Comparison of ENCODE assay signal across 10 cellular contexts in the genomic region with DNA sequence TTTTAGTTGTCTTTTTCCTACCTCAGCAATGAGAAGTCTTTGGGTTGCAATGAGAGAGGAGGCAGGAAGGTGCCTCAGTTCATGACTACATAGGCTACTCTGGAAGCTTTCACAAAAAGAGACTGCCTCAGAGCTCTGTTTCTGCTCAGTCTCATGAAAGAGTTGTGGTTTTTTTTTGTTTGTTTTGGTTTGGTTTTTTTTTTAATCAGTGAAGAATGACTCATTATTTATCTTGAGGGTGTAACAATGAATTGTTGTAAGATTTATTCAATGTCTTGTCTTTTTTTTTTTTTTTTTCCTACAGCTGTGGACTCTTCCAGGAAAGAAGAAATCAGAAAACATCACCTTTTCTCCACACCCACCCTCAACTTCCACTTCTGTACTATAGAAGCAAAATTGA.
DNase-seq lines count a peak whose midpoint lies in the region; ATAC-seq, FAIRE-seq and TF ChIP-seq lines count a peak whose summit lies in the region.
"Had no signal": no experiment of that assay in that cellular context is flagged by ENCODE, and none has a peak within 500 bp of the region (broad histone marks: within the 10 kb centered on the region; RNA-seq: fewer than 3 reads in every experiment).

No MANE protein-coding gene starts in this region.

- no peak overlapping the region for H3K4me2 ChIP-seq in HepG2 (ENCODE audit: low read depth, low read length)
- H3K4me2 ChIP-seq: hepatocyte had no signal

- no peak for FAIRE-seq in HepG2 (lab: Jason Lieb, UNC)

- peaks cover 2 to 18% (median 9%) of the 10 kb centered on the region in 4 donors for H3K4me1 ChIP-seq in liver (ENCODE audit: control insufficient read depth in 4 of 4, insufficient read depth in 4 of 4, low read length in 3 of 4)
- H3K4me1 ChIP-seq in HepG2 (ENCODE audit: insufficient read depth, low read length), result peaks cover 9% of the 10 kb centered on the region

- in situ Hi-C loops in HepG2 (cut with HindIII; ENCODE audit: extremely low pct_ligation_motif_present, low pct_unique_long_range_greater_than_20kb), result no loop called here

- TF ChIP-seq CTCF in liver (IDR thresholded peaks at IDR 0.05; ENCODE audit: low read depth, low read length, missing input control), result no peak
- TF ChIP-seq CTCF in HepG2 (CRISPR knock-in tag; IDR thresholded peaks at IDR 0.05), result no peak
- no peak for TF ChIP-seq CTCF in dorsolateral prefrontal cortex (IDR thresholded peaks at IDR 0.05 in 54 of 56, conservative IDR thresholded peaks at IDR 0.05 in 2 of 56; ENCODE audit: low read depth in 1 of 56, partially characterized antibody in 56 of 56)

- intact Hi-C loops in HepG2 (cut with micrococcal nuclease; ENCODE audit: unreplicated experiment), result no loop called here
- intact Hi-C loops in dorsolateral prefrontal cortex (cut with DNase I), result no loop called here

- H3K4me3 ChIP-seq in liver (ENCODE audit: low read depth in 1 of 3, low read length in 3 of 3) (no peak overlapping the region), HepG2 (replicated peaks in 1 of 3; ENCODE audit: insufficient read depth in 1 of 3, low read depth in 2 of 3, low read length in 3 of 3) (no peak overlapping the region), dorsolateral prefrontal cortex (no peak overlapping the region)
- H3K4me3 ChIP-seq: hepatocyte had no signal

- TF ChIP-seq RAD21 in liver (IDR thresholded peaks at IDR 0.05) (no peak), HepG2 (CRISPR knock-in tag; IDR thresholded peaks at IDR 0.05) (no peak)

- H2AFZ ChIP-seq in HepG2 (ENCODE audit: low read length), result no peak overlapping the region
- H2AFZ ChIP-seq: hepatocyte had no signal

- no peak for ATAC-seq in HepG2
- ATAC-seq in HG03159 (IDR thresholded peaks at IDR 0.05; ENCODE audit: unreplicated experiment), result no peak

- H3K9ac ChIP-seq in liver (ENCODE audit: low read depth in 1 of 2, low read length in 2 of 2) (no peak overlapping the region), HepG2 (ENCODE audit: insufficient read depth, low read depth, low read length) (no peak overlapping the region)

- H4K20me1 ChIP-seq in HepG2 (ENCODE audit: insufficient read depth, low read length), result no peaks in the 10 kb centered on the region

- H3K27me3 ChIP-seq in liver (ENCODE audit: control insufficient read depth in 4 of 4, insufficient read depth in 4 of 4, low read length in 3 of 4) (no peaks in the 10 kb centered on the region), HepG2 (ENCODE audit: control insufficient read depth in 1 of 2, insufficient read depth in 2 of 2, low read length in 2 of 2) (no peaks in the 10 kb centered on the region), dorsolateral prefrontal cortex (no peaks in the 10 kb centered on the region)
- H3K27me3 ChIP-seq: hepatocyte had no signal

- CTCF ChIA-PET in HepG2 (lab: Yijun Ruan, JAX; ENCODE audit: low intra/inter-chr PET ratio, low total read pairs), result no interaction called here

- no peaks in the 10 kb centered on the region for H3K79me2 ChIP-seq in HepG2 (ENCODE audit: insufficient read depth, low read length)
- H3K79me2 ChIP-seq: hepatocyte had no signal

- H3K27ac ChIP-seq in liver (ENCODE audit: low read depth in 1 of 2, low read length in 2 of 2), result peak overlapping the region in 1 of 2 donors; percentile 56
- no peak overlapping the region for H3K27ac ChIP-seq in HepG2 (ENCODE audit: extremely low read length, insufficient read depth, low read length)
- H3K27ac ChIP-seq in dorsolateral prefrontal cortex, result no peak overlapping the region
- H3K27ac ChIP-seq: hepatocyte had no signal

- DNase-seq in HepG2 (ENCODE audit: low spot score) (no peak), T1000 (lab: John Stamatoyannopoulos, UW) (peak; percentile 1), glomerular visceral epithelial cell (ENCODE audit: extremely low spot score) (peak; percentile 63), medulla oblongata (ENCODE audit: extremely low spot score) (no peak), dorsolateral prefrontal cortex (no peak), SIG-M5 treated with dmso at 0.1 percent for 504 hours (lab: John Stamatoyannopoulos, UW; ENCODE audit: unreplicated experiment) (no peak)
- DNase-seq: NCI-H510A treated with DMSO at 0.1 percent for 48 hours had no signal

- TF ChIP-seq POLR2A in HepG2 (IDR thresholded peaks at IDR 0.05; ENCODE audit: insufficient read depth in 1 of 2, low read depth in 2 of 2, low read length in 2 of 2), result no peak

- TF ChIP-seq EP300 in HepG2 (IDR thresholded peaks at IDR 0.05; ENCODE audit: low read depth in 2 of 2, low read length in 2 of 2) (no peak), HepG2 (CRISPR knock-in tag; IDR thresholded peaks at IDR 0.05; ENCODE audit: borderline replicate concordance) (no peak)

- no TSS peak for BruUV-seq in HepG2 (replicated peaks; lab: Mats Ljungman, UMichigan)

- H3K9me3 ChIP-seq in liver (ENCODE audit: control insufficient read depth in 4 of 4, low read length in 3 of 4) (no peaks in the 10 kb centered on the region), HepG2 (ENCODE audit: low read length) (no peaks in the 10 kb centered on the region)

- no peaks in the 10 kb centered on the region for H3K36me3 ChIP-seq in liver (ENCODE audit: control insufficient read depth in 4 of 4, insufficient read depth in 3 of 4, low read depth in 1 of 4, low read length in 3 of 4)
- H3K36me3 ChIP-seq in HepG2 (replicated peaks in 1 of 2; ENCODE audit: control insufficient read depth in 1 of 2, insufficient read depth in 2 of 2, low read length in 2 of 2), result no peaks in the 10 kb centered on the region

- POLR2A ChIA-PET in HepG2 (lab: Yijun Ruan, JAX), result no interaction called here

TF ChIP-seq in liver, 16 proteins besides CTCF, POLR2A, EP300 and RAD21:
- TF ChIP-seq JUND (IDR thresholded peaks at IDR 0.05) (peak; percentile 53 to 86), FOXA2 (IDR thresholded peaks at IDR 0.05) (peak; percentile 49)
- TF ChIP-seq, protein P1, sequence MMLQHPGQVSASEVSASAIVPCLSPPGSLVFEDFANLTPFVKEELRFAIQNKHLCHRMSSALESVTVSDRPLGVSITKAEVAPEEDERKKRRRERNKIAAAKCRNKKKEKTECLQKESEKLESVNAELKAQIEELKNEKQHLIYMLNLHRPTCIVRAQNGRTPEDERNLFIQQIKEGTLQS (IDR thresholded peaks at IDR 0.05), result no peak

TF ChIP-seq in HepG2, 621 proteins besides CTCF, POLR2A, EP300 and RAD21:
- TF ChIP-seq SALL1 (CRISPR knock-in tag; IDR thresholded peaks at IDR 0.05) (no peak), GTF2F1 (IDR thresholded peaks at IDR 0.05; ENCODE audit: low read length) (no peak), TCF7 (IDR thresholded peaks at IDR 0.05; ENCODE audit: low read depth) (no peak), TAF1 (CRISPR knock-in tag; IDR thresholded peaks at IDR 0.05) (no peak), CEBPG (CRISPR knock-in tag; IDR thresholded peaks at IDR 0.05) (no peak), NCOR1 (IDR thresholded peaks at IDR 0.05; ENCODE audit: borderline replicate concordance, low read length) (no peak)
- TF ChIP-seq, protein P2, sequence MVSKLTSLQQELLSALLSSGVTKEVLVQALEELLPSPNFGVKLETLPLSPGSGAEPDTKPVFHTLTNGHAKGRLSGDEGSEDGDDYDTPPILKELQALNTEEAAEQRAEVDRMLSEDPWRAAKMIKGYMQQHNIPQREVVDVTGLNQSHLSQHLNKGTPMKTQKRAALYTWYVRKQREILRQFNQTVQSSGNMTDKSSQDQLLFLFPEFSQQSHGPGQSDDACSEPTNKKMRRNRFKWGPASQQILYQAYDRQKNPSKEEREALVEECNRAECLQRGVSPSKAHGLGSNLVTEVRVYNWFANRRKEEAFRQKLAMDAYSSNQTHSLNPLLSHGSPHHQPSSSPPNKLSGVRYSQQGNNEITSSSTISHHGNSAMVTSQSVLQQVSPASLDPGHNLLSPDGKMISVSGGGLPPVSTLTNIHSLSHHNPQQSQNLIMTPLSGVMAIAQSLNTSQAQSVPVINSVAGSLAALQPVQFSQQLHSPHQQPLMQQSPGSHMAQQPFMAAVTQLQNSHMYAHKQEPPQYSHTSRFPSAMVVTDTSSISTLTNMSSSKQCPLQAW (CRISPR knock-in tag; IDR thresholded peaks at IDR 0.05), result no peak

Comparison
In these comparisons a context has a peak if more than half of its experiments do, and no peak if none do; other contexts are left out.
1. DNase-seq: peak in T1000 (single experiment) and glomerular visceral epithelial cell (single experiment); none in HepG2 (single experiment), medulla oblongata (single experiment), dorsolateral prefrontal cortex (0 of 10) and SIG-M5 treated with dmso at 0.1 percent for 504 hours (single experiment).